8 cellular contexts compared by ENCODE assay signal in the genomic region with DNA sequence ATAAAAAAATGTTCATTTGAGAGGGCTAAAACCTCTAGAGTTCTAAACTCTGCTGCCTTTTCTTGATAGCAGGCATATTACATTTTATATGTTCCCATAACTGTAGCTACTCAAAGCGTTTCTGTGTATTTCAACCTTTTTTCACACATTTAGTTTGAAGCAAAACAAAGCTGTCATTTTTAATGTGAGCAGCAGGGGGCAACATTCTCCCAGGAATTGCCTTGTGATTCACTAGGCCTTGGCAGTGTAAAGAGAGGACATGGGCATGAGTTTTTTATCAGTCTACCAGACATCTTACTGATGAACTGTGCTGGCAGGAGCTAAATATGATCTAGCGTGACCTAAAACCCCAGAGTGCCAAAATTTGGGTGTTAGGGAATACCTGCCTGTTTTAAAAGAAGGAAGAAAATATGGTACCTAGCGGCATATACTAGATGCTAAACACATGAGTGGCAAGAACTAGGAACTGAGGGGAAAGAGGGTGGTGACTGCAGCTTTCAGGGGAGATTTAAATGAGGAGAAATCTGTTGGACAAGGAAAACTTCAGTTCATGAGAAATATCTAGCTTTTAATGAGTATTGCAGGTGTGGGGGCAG.
DNase-seq lines count a peak whose midpoint lies in the region; ATAC-seq, FAIRE-seq and TF ChIP-seq lines count a peak whose summit lies in the region.

No MANE protein-coding gene starts in this region.

- no peaks in the 10 kb centered on the region for H3K9me3 Mint-ChIP-seq in activated CD4-positive, alpha-beta T cell treated with anti-CD3 and anti-CD28 coated beads, Interleukin-2, amount 10 ng/mL, durations not matched to agents 7 days and 5 days

- H3K27ac Mint-ChIP-seq in activated CD4-positive, alpha-beta T cell treated with anti-CD3 and anti-CD28 coated beads, Interleukin-2, amount 10 ng/mL, durations not matched to agents 7 days and 5 days, result no peak overlapping the region

- H3K4me1 Mint-ChIP-seq in activated CD4-positive, alpha-beta T cell treated with anti-CD3 and anti-CD28 coated beads, Interleukin-2, amount 10 ng/mL, durations not matched to agents 7 days and 5 days, result peaks cover 1% of the 10 kb centered on the region

- no peak overlapping the region for H3K27ac ChIP-seq in AG04450 (ENCODE audit: low read depth, low read length)
- H3K27ac ChIP-seq in lung (ENCODE audit: low read depth in 1 of 2, low read length in 1 of 2), result no peak overlapping the region

- H3K27me3 ChIP-seq in AG04450 (ENCODE audit: control insufficient read depth, insufficient read depth, low read length) (no peaks in the 10 kb centered on the region), lung (ENCODE audit: control insufficient read depth, insufficient read depth) (no peaks in the 10 kb centered on the region)

- 51 to 59% methylated on average over 3 of the region's 3 CpGs for WGBS in lung, 2 donors

- CTCF ChIA-PET in AG04450 (lab: Charles Lee), result interaction anchor here (0.5 to 9.8 kb wide), 45 partner anchors 9 to 611 kb away, joined by 3 to 192 read pairs (median 5); a partner anchor contains a TSS
- CTCF ChIA-PET in activated CD4-positive, alpha-beta T cell treated with anti-CD3 and anti-CD28 coated beads, Interleukin-2, amount 10 ng/mL, durations not matched to agents 7 days and 5 days (lab: Charles Lee), result interaction anchor here (0.6 to 2.0 kb wide), 10 partner anchors 17 to 747 kb away, joined by 3 to 12 read pairs (median 3); no protein-coding TSS in a partner anchor

- TF ChIP-seq CTCF in AG04450 (IDR thresholded peaks at IDR 0.05; ENCODE audit: low read depth, low read length) (peak; percentile 80), lung (IDR thresholded peaks at IDR 0.05; ENCODE audit: control extremely low read depth, extremely low read depth) (peak; percentile 69)

- no peaks in the 10 kb centered on the region for H3K36me3 Mint-ChIP-seq in activated CD4-positive, alpha-beta T cell treated with anti-CD3 and anti-CD28 coated beads, Interleukin-2, amount 10 ng/mL, durations not matched to agents 7 days and 5 days (ENCODE audit: low read depth)

- H3K4me3 Mint-ChIP-seq in activated CD4-positive, alpha-beta T cell treated with anti-CD3 and anti-CD28 coated beads, Interleukin-2, amount 10 ng/mL, durations not matched to agents 7 days and 5 days, result no peak overlapping the region

- H3K27me3 Mint-ChIP-seq in activated CD4-positive, alpha-beta T cell treated with anti-CD3 and anti-CD28 coated beads, Interleukin-2, amount 10 ng/mL, durations not matched to agents 7 days and 5 days, result no peaks in the 10 kb centered on the region

- H3K9me3 ChIP-seq in AG04450 (ENCODE audit: control insufficient read depth, insufficient read depth, low read length), result no peaks in the 10 kb centered on the region
- no peaks in the 10 kb centered on the region for H3K9me3 ChIP-seq in lung (ENCODE audit: control insufficient read depth in 2 of 2, insufficient read depth in 1 of 2, low read length in 1 of 2)

- no peaks in the 10 kb centered on the region for H3K4me1 ChIP-seq in lung (ENCODE audit: control insufficient read depth in 2 of 2, insufficient read depth in 2 of 2, low read length in 2 of 2)

- H3K36me3 ChIP-seq in lung (ENCODE audit: control insufficient read depth in 2 of 2, insufficient read depth in 2 of 2, low read length in 2 of 2), result peaks cover 0 to 2% of the 10 kb centered on the region in 2 donors

- POLR2A ChIA-PET in AG04450 (lab: Yijun Ruan, JAX), result no interaction called here
- POLR2A ChIA-PET in activated CD4-positive, alpha-beta T cell treated with anti-CD3 and anti-CD28 coated beads, Interleukin-2, amount 10 ng/mL, durations not matched to agents 7 days and 5 days (lab: Charles Lee), result no interaction called here

- DNase-seq in AG04450 (ENCODE audit: low read depth, low spot score), result peak; percentile 21
- peak; percentile 48 for DNase-seq in GM19239 (ENCODE audit: insufficient read length, low spot score)
- DNase-seq in NCI-H345 treated with DMSO at 0.1 percent for 48 hours (lab: John Stamatoyannopoulos, UW; ENCODE audit: unreplicated experiment), result peak; percentile 24
- DNase-seq in activated CD4-positive, alpha-beta T cell treated with anti-CD3 and anti-CD28 coated beads, Interleukin-2, amount 10 ng/mL, durations not matched to agents 7 days and 5 days, result peak; percentile 71
- peak; percentile 62 for DNase-seq in ecto neural progenitor cell (ENCODE audit: low spot score)
- peak; percentile 41 for DNase-seq in lung (ENCODE audit: low spot score)
- DNase-seq in stimulated activated CD8-positive, alpha-beta memory T cell treated with anti-CD3 and anti-CD28 coated beads, Interleukin-4, amount 100 ng/mL, for 1 hour (ENCODE audit: low read depth in 2 of 2, low spot score in 1 of 2), result peak; percentile 11 to 28

- peak; percentile 92 for FAIRE-seq in GM19239 (lab: Jason Lieb, UNC)

- no peak overlapping the region for H3K4me3 ChIP-seq in AG04450 (ENCODE audit: low read depth, low read length)
- no peak overlapping the region for H3K4me3 ChIP-seq in lung

- ATAC-seq in lung (ENCODE audit: insufficient read depth, low FRiP score), result no peak
- ATAC-seq in HG03571 (IDR thresholded peaks at IDR 0.05; ENCODE audit: unreplicated experiment), result no peak

Comparison
In these comparisons a context has a peak if more than half of its experiments do, and no peak if none do; other contexts are left out.
1. DNase-seq: peak in every context shown above with its lines; median percentile 71 in activated CD4-positive, alpha-beta T cell treated with anti-CD3 and anti-CD28 coated beads, Interleukin-2, amount 10 ng/mL, durations not matched to agents 7 days and 5 days; 62 in ecto neural progenitor cell; 48 in GM19239; 41 in lung; 24 in NCI-H345 treated with DMSO at 0.1 percent for 48 hours; 21 in AG04450; 20 in stimulated activated CD8-positive, alpha-beta memory T cell treated with anti-CD3 and anti-CD28 coated beads, Interleukin-4, amount 100 ng/mL, for 1 hour.